In the genomic region with DNA sequence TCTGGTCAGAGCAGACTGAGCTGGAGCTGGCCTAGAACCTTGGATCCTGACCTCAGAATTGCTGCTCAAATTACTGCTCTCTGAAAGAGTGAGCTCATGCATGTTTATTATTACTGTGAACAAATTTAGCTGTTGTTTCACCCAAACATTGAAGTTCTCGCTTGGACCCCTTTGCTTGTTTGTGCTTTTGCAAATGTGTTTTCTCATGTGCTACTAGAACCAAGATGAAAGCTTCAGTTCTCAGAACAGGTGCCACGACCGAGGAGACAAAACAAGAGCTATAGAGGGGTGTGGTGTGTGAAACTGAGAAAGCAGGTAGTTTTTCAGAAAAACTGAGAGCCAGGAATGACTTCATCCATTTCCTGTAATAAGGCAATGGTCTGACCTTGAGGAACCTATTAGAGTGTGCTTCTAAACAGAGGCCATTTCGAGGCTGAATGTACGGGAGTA, we compare ENCODE assay signal across 1 cellular context.
A peak's percentile ranks its signal among the peaks of the same experiment; 100 is the strongest.
TF ChIP-seq lines count a peak whose summit lies in the region.

No MANE protein-coding gene starts in this region.

TF ChIP-seq in GM12878, 131 proteins besides CTCF, POLR2A, EP300 and RAD21 (continued from another document and continues in another):
- TF ChIP-seq MTA3 (IDR thresholded peaks at IDR 0.05; ENCODE audit: borderline replicate concordance, low read length): no peak; the same call in 1 of the 2 replicates
- TF ChIP-seq RBBP5 (conservative IDR thresholded peaks at IDR 0.05): no peak
- TF ChIP-seq RCOR1 (conservative IDR thresholded peaks at IDR 0.05; ENCODE audit: low read depth, low read length): no peak
- TF ChIP-seq TCF7 (IDR thresholded peaks at IDR 0.05; ENCODE audit: borderline replicate concordance): 0 out of 2 replicates have a peak, but pooled peaks have one; percentile 23
- TF ChIP-seq, protein P1, sequence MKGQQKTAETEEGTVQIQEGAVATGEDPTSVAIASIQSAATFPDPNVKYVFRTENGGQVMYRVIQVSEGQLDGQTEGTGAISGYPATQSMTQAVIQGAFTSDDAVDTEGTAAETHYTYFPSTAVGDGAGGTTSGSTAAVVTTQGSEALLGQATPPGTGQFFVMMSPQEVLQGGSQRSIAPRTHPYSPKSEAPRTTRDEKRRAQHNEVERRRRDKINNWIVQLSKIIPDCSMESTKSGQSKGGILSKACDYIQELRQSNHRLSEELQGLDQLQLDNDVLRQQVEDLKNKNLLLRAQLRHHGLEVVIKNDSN (IDR thresholded peaks at IDR 0.05; ENCODE audit: borderline replicate concordance, extremely low read length, insufficient read depth, low read depth, low read length): no peak
- no peak for TF ChIP-seq GATAD2B (conservative IDR thresholded peaks at IDR 0.05; ENCODE audit: low read depth)
- no peak for TF ChIP-seq RELA (IDR thresholded peaks at IDR 0.05; ENCODE audit: borderline replicate concordance, partially characterized antibody)
- TF ChIP-seq, protein P2, sequence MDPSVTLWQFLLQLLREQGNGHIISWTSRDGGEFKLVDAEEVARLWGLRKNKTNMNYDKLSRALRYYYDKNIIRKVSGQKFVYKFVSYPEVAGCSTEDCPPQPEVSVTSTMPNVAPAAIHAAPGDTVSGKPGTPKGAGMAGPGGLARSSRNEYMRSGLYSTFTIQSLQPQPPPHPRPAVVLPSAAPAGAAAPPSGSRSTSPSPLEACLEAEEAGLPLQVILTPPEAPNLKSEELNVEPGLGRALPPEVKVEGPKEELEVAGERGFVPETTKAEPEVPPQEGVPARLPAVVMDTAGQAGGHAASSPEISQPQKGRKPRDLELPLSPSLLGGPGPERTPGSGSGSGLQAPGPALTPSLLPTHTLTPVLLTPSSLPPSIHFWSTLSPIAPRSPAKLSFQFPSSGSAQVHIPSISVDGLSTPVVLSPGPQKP (IDR thresholded peaks at IDR 0.05; ENCODE audit: low read depth, low read length): no peak
- no peak for TF ChIP-seq NRF1 (conservative IDR thresholded peaks at IDR 0.05; ENCODE audit: low read depth, low read length)
- no peak for TF ChIP-seq YBX1 (IDR thresholded peaks at IDR 0.05)
- 0 out of 2 replicates have a peak, but pooled peaks have one; percentile 13 for TF ChIP-seq PAX5 (IDR thresholded peaks at IDR 0.05; ENCODE audit: borderline replicate concordance, low read depth, low read length)
- TF ChIP-seq CBFB (IDR thresholded peaks at IDR 0.05; ENCODE audit: low read depth): no peak
- TF ChIP-seq JUND (IDR thresholded peaks at IDR 0.05; ENCODE audit: low read depth, low read length): no peak
- TF ChIP-seq POLR2AphosphoS5 (IDR thresholded peaks at IDR 0.05; ENCODE audit: low read length): no peak
- peak; percentile 46; the same call in 1 of the 2 replicates for TF ChIP-seq MTA2 (IDR thresholded peaks at IDR 0.05; ENCODE audit: low read depth)
- TF ChIP-seq SIN3A (IDR thresholded peaks at IDR 0.05; ENCODE audit: low read depth, low read length): no peak
- TF ChIP-seq NBN (IDR thresholded peaks at IDR 0.05): 0 out of 2 replicates have a peak, but pooled peaks have one; percentile 42
- TF ChIP-seq BCL11A (IDR thresholded peaks at IDR 0.05; ENCODE audit: low read depth, low read length): peak; percentile 41; the same call in 1 of the 2 replicates
- TF ChIP-seq MXI1 (IDR thresholded peaks at IDR 0.05; ENCODE audit: low read depth, low read length): no peak
- TF ChIP-seq EZH2 (IDR thresholded peaks at IDR 0.05; ENCODE audit: borderline replicate concordance, control insufficient read depth, low read depth, low read length): no peak
- TF ChIP-seq YY1 (IDR thresholded peaks at IDR 0.05; ENCODE audit: low read depth, low read length): peak; percentile 56; the same call in 1 of the 2 replicates
- no peak for TF ChIP-seq ZNF622 (IDR thresholded peaks at IDR 0.05)
- no peak for TF ChIP-seq RAD51 (IDR thresholded peaks at IDR 0.05)
- TF ChIP-seq DPF2 (IDR thresholded peaks at IDR 0.05): peak; percentile 54; the same call in 1 of the 2 replicates
- TF ChIP-seq ZNF384 (IDR thresholded peaks at IDR 0.05; ENCODE audit: borderline replicate concordance, low read depth, low read length): no peak
- no peak for TF ChIP-seq CHD2 (IDR thresholded peaks at IDR 0.05; ENCODE audit: borderline replicate concordance, low read depth, low read length)
- TF ChIP-seq BRCA1 (IDR thresholded peaks at IDR 0.05; ENCODE audit: low read depth, low read length): no peak
- TF ChIP-seq PML (IDR thresholded peaks at IDR 0.05; ENCODE audit: low read length): no peak
- TF ChIP-seq BHLHE40 (IDR thresholded peaks at IDR 0.05; ENCODE audit: borderline replicate concordance in 1 of 2, low read depth in 2 of 2, low read length in 1 of 2): peak in 1 of 2 experiments; percentile 43; a peak in 1 of 4 replicates
- no peak for TF ChIP-seq KDM1A (IDR thresholded peaks at IDR 0.05; ENCODE audit: borderline replicate concordance)
- peak; percentile 67 for TF ChIP-seq FOXM1 (IDR thresholded peaks at IDR 0.05; ENCODE audit: low read depth, low read length)
- TF ChIP-seq PAX8 (IDR thresholded peaks at IDR 0.05): no peak
- no peak for TF ChIP-seq EGR1 (IDR thresholded peaks at IDR 0.05; ENCODE audit: borderline replicate concordance in 1 of 2, low read depth in 2 of 2, low read length in 2 of 2)
- TF ChIP-seq POU2F2 (IDR thresholded peaks at IDR 0.05; ENCODE audit: borderline replicate concordance, low read depth, low read length): no peak
- TF ChIP-seq TARDBP (IDR thresholded peaks at IDR 0.05; ENCODE audit: borderline replicate concordance): no peak
- TF ChIP-seq, protein P3, sequence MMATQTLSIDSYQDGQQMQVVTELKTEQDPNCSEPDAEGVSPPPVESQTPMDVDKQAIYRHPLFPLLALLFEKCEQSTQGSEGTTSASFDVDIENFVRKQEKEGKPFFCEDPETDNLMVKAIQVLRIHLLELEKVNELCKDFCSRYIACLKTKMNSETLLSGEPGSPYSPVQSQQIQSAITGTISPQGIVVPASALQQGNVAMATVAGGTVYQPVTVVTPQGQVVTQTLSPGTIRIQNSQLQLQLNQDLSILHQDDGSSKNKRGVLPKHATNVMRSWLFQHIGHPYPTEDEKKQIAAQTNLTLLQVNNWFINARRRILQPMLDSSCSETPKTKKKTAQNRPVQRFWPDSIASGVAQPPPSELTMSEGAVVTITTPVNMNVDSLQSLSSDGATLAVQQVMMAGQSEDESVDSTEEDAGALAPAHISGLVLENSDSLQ (IDR thresholded peaks at IDR 0.05): no peak
- 0 out of 2 replicates have a peak, but pooled peaks have one; percentile 24 for TF ChIP-seq GABPA (IDR thresholded peaks at IDR 0.05; ENCODE audit: low read depth)
- TF ChIP-seq, protein P4, sequence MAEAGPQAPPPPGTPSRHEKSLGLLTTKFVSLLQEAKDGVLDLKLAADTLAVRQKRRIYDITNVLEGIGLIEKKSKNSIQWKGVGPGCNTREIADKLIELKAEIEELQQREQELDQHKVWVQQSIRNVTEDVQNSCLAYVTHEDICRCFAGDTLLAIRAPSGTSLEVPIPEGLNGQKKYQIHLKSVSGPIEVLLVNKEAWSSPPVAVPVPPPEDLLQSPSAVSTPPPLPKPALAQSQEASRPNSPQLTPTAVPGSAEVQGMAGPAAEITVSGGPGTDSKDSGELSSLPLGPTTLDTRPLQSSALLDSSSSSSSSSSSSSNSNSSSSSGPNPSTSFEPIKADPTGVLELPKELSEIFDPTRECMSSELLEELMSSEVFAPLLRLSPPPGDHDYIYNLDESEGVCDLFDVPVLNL (IDR thresholded peaks at IDR 0.05; ENCODE audit: low read depth, low read length): no peak
- TF ChIP-seq, protein P5, sequence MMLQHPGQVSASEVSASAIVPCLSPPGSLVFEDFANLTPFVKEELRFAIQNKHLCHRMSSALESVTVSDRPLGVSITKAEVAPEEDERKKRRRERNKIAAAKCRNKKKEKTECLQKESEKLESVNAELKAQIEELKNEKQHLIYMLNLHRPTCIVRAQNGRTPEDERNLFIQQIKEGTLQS (IDR thresholded peaks at IDR 0.05; ENCODE audit: borderline replicate concordance, extremely low read depth, low read depth, low read length): no peak
- TF ChIP-seq FOXK2 (IDR thresholded peaks at IDR 0.05): no peak
- TF ChIP-seq STAT1 (conservative IDR thresholded peaks at IDR 0.05): no peak
- TF ChIP-seq, protein P6, sequence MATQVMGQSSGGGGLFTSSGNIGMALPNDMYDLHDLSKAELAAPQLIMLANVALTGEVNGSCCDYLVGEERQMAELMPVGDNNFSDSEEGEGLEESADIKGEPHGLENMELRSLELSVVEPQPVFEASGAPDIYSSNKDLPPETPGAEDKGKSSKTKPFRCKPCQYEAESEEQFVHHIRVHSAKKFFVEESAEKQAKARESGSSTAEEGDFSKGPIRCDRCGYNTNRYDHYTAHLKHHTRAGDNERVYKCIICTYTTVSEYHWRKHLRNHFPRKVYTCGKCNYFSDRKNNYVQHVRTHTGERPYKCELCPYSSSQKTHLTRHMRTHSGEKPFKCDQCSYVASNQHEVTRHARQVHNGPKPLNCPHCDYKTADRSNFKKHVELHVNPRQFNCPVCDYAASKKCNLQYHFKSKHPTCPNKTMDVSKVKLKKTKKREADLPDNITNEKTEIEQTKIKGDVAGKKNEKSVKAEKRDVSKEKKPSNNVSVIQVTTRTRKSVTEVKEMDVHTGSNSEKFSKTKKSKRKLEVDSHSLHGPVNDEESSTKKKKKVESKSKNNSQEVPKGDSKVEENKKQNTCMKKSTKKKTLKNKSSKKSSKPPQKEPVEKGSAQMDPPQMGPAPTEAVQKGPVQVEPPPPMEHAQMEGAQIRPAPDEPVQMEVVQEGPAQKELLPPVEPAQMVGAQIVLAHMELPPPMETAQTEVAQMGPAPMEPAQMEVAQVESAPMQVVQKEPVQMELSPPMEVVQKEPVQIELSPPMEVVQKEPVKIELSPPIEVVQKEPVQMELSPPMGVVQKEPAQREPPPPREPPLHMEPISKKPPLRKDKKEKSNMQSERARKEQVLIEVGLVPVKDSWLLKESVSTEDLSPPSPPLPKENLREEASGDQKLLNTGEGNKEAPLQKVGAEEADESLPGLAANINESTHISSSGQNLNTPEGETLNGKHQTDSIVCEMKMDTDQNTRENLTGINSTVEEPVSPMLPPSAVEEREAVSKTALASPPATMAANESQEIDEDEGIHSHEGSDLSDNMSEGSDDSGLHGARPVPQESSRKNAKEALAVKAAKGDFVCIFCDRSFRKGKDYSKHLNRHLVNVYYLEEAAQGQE (IDR thresholded peaks at IDR 0.05; ENCODE audit: low read depth, low read length): no peak
- TF ChIP-seq, protein P7, sequence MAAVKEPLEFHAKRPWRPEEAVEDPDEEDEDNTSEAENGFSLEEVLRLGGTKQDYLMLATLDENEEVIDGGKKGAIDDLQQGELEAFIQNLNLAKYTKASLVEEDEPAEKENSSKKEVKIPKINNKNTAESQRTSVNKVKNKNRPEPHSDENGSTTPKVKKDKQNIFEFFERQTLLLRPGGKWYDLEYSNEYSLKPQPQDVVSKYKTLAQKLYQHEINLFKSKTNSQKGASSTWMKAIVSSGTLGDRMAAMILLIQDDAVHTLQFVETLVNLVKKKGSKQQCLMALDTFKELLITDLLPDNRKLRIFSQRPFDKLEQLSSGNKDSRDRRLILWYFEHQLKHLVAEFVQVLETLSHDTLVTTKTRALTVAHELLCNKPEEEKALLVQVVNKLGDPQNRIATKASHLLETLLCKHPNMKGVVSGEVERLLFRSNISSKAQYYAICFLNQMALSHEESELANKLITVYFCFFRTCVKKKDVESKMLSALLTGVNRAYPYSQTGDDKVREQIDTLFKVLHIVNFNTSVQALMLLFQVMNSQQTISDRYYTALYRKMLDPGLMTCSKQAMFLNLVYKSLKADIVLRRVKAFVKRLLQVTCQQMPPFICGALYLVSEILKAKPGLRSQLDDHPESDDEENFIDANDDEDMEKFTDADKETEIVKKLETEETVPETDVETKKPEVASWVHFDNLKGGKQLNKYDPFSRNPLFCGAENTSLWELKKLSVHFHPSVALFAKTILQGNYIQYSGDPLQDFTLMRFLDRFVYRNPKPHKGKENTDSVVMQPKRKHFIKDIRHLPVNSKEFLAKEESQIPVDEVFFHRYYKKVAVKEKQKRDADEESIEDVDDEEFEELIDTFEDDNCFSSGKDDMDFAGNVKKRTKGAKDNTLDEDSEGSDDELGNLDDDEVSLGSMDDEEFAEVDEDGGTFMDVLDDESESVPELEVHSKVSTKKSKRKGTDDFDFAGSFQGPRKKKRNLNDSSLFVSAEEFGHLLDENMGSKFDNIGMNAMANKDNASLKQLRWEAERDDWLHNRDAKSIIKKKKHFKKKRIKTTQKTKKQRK (IDR thresholded peaks at IDR 0.05; ENCODE audit: low read depth, low read length): no peak
- no peak for TF ChIP-seq NR2C1 (IDR thresholded peaks at IDR 0.05)
- peak in 1 of 2 experiments; percentile 76; a peak in 2 of 4 replicates for TF ChIP-seq ETV6 (conservative IDR thresholded peaks at IDR 0.05 in 1 of 2, IDR thresholded peaks at IDR 0.05 in 1 of 2; ENCODE audit: borderline replicate concordance in 1 of 2, low read depth in 1 of 2)
- no peak for TF ChIP-seq ZBED1 (IDR thresholded peaks at IDR 0.05; ENCODE audit: borderline replicate concordance)
- TF ChIP-seq TCF3 (IDR thresholded peaks at IDR 0.05; ENCODE audit: borderline replicate concordance, insufficient read depth, low read depth, low read length): no peak
- TF ChIP-seq MYC (IDR thresholded peaks at IDR 0.05; ENCODE audit: insufficient read depth, insufficient read length, insufficient replicate concordance, low read length, severe bottlenecking): no peak
- TF ChIP-seq, protein P8, sequence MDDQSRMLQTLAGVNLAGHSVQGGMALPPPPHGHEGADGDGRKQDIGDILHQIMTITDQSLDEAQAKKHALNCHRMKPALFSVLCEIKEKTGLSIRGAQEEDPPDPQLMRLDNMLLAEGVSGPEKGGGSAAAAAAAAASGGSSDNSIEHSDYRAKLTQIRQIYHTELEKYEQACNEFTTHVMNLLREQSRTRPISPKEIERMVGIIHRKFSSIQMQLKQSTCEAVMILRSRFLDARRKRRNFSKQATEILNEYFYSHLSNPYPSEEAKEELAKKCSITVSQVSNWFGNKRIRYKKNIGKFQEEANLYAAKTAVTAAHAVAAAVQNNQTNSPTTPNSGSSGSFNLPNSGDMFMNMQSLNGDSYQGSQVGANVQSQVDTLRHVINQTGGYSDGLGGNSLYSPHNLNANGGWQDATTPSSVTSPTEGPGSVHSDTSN (IDR thresholded peaks at IDR 0.05; ENCODE audit: insufficient replicate concordance, low read depth, low read length): no peak
- no peak for TF ChIP-seq HDAC6 (IDR thresholded peaks at IDR 0.05; ENCODE audit: unreplicated experiment)
